In the genomic region with DNA sequence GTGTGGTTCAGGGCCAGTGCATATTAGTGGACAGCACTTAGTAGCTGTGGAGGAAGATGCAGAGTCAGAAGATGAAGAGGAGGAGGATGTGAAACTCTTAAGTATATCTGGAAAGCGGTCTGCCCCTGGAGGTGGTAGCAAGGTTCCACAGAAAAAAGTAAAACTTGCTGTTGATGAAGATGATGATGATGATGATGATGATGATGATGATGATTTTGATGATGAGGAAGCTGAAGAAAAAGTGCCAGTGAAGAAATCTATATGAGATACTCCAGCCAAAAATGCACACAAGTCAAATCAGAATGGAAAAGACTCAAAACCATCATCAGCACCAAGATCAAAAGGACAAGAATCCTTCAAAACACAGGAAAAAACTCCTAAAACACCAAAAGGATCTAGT, we compare ENCODE assay signal across 2 cellular contexts.
A peak's percentile ranks its signal among the peaks of the same experiment; 100 is the strongest.
TF ChIP-seq lines count a peak whose summit lies in the region.
"Not testable (repeated sequence)": the region's sequence is repeated elsewhere in the genome, so short reads cannot be mapped to it uniquely, and the experiment has no call there.

No MANE protein-coding gene starts in this region.

TF ChIP-seq in HEK293, 187 proteins besides CTCF, POLR2A, EP300 and RAD21:
- peak; percentile 98 for TF ChIP-seq ZNF513 (tag by site-specific recombination; IDR thresholded peaks at IDR 0.05)

TF ChIP-seq in HepG2, 621 proteins besides CTCF, POLR2A, EP300 and RAD21:
- peak; percentile 76 for TF ChIP-seq CREB1 (IDR thresholded peaks at IDR 0.05)
- TF ChIP-seq CREB1 (CRISPR knock-in tag; IDR thresholded peaks at IDR 0.05): not testable (repeated sequence)
